Comparison of ENCODE assay signal across 3 cellular contexts in genomic region chr17:22516861-22517636, GRCh38.
TF ChIP-seq lines count a peak whose summit lies in the region.

No MANE protein-coding gene starts in this region.

TF ChIP-seq in SK-N-SH, 30 proteins besides CTCF, POLR2A, EP300 and RAD21 (continued from another document):
- no peak for TF ChIP-seq MEF2A (IDR thresholded peaks at IDR 0.05; ENCODE audit: borderline replicate concordance, low read depth)
- no peak for TF ChIP-seq RFX5 (IDR thresholded peaks at IDR 0.05; ENCODE audit: low read length)
- TF ChIP-seq RXRA (IDR thresholded peaks at IDR 0.05; ENCODE audit: borderline replicate concordance, low read depth), result no peak
- TF ChIP-seq IRF3 (IDR thresholded peaks at IDR 0.05; ENCODE audit: low read depth, low read length), result no peak
- no peak for TF ChIP-seq PBX3 (IDR thresholded peaks at IDR 0.05)
- TF ChIP-seq NRF1 (IDR thresholded peaks at IDR 0.05; ENCODE audit: low read depth, low read length), result no peak
- no peak for TF ChIP-seq EZH2phosphoT487 (IDR thresholded peaks at IDR 0.05; ENCODE audit: borderline replicate concordance, low read depth)
- no peak for TF ChIP-seq MAX (IDR thresholded peaks at IDR 0.05; ENCODE audit: low read depth)
- TF ChIP-seq YY1 (IDR thresholded peaks at IDR 0.05; ENCODE audit: low read depth), result no peak
- TF ChIP-seq USF2 (IDR thresholded peaks at IDR 0.05; ENCODE audit: borderline replicate concordance, low read depth, low read length), result no peak
- no peak for TF ChIP-seq MXI1 (IDR thresholded peaks at IDR 0.05; ENCODE audit: low read depth, low read length)
- no peak for TF ChIP-seq GABPA (IDR thresholded peaks at IDR 0.05; ENCODE audit: low read depth)
- no peak for TF ChIP-seq USF1 (IDR thresholded peaks at IDR 0.05; ENCODE audit: borderline replicate concordance, low read depth)
- no peak for TF ChIP-seq TEAD4 (IDR thresholded peaks at IDR 0.05; ENCODE audit: borderline replicate concordance, insufficient read depth)
- TF ChIP-seq SMC3 (IDR thresholded peaks at IDR 0.05; ENCODE audit: low read depth, low read length), result no peak
TF ChIP-seq in SK-N-SH: peak in this region for 0.

TF ChIP-seq in SK-N-SH treated with all-trans-retinoic acid at 6 μM for 48 hours, 23 proteins besides CTCF, POLR2A, EP300 and RAD21:
- no peak for TF ChIP-seq POU6F1 (CRISPR knock-in tag; IDR thresholded peaks at IDR 0.05; ENCODE audit: borderline replicate concordance, low read depth)
- TF ChIP-seq PATZ1 (CRISPR knock-in tag; IDR thresholded peaks at IDR 0.05; ENCODE audit: borderline replicate concordance), result no peak
- no peak for TF ChIP-seq RARB (CRISPR knock-in tag; IDR thresholded peaks at IDR 0.05)
- no peak for TF ChIP-seq OSR1 (CRISPR knock-in tag; IDR thresholded peaks at IDR 0.05)

TF ChIP-seq in K562, 482 proteins besides CTCF, POLR2A, EP300 and RAD21 (continued from another document):
- TF ChIP-seq ELK3 (CRISPR knock-in tag; IDR thresholded peaks at IDR 0.05) (no peak), POLR2G (IDR thresholded peaks at IDR 0.05; ENCODE audit: low read depth, low read length) (no peak), HMBOX1 (IDR thresholded peaks at IDR 0.05) (no peak), PRPF4 (IDR thresholded peaks at IDR 0.05; ENCODE audit: insufficient read depth, low read depth, low read length, poor library complexity, severe bottlenecking) (no peak), HMGXB4 (CRISPR knock-in tag; IDR thresholded peaks at IDR 0.05) (no peak), ZNF384 (IDR thresholded peaks at IDR 0.05; ENCODE audit: low read depth, low read length) (no peak), ZNF644 (tag; IDR thresholded peaks at IDR 0.05; ENCODE audit: low read depth) (no peak), GTF2E2 (tag; IDR thresholded peaks at IDR 0.05) (no peak), SIN3B (IDR thresholded peaks at IDR 0.05; ENCODE audit: low read depth) (no peak), DPF2 (IDR thresholded peaks at IDR 0.05) (no peak), MEF2A (IDR thresholded peaks at IDR 0.05; ENCODE audit: control insufficient read depth, low read depth, low read length) (no peak), RBM39 (optimal IDR thresholded peaks at IDR 0.05; ENCODE audit: low read depth, low read length) (no peak), GTF2A2 (tag; IDR thresholded peaks at IDR 0.05) (no peak), RBM15 (IDR thresholded peaks at IDR 0.05; ENCODE audit: insufficient read depth, low read length) (no peak), NCOA1 (IDR thresholded peaks at IDR 0.05; ENCODE audit: low read depth) (no peak), ZKSCAN8 (CRISPR knock-in tag; IDR thresholded peaks at IDR 0.05) (no peak), PML (IDR thresholded peaks at IDR 0.05; ENCODE audit: low read length) (no peak), CEBPZ (IDR thresholded peaks at IDR 0.05; ENCODE audit: borderline replicate concordance, low read depth, low read length) (no peak)
